7 cellular contexts compared by ENCODE assay signal in genomic region chr10:2106641-2107040, GRCh38.
"Had no signal": no experiment of that assay in that cellular context is flagged by ENCODE, and none has a peak within 500 bp of the region (broad histone marks: within the 10 kb centered on the region; RNA-seq: fewer than 3 reads in every experiment).

No MANE protein-coding gene starts in this region.

- DNase-seq: GM23248, GOT3, H7, HFFc6 had no signal

- H3K36me3 ChIP-seq: HAP-1 had no signal

- H3K9ac ChIP-seq: GM23248 had no signal

- H3K27ac ChIP-seq: GM23248, HL-60 had no signal

- H3K9me3 ChIP-seq: HAP-1 had no signal

- H3K4me1 ChIP-seq: HAP-1 had no signal

- H3K4me3 ChIP-seq: GM23248, HAP-1 had no signal

- FAIRE-seq: HepG2 had no signal

- H2AFZ ChIP-seq: GM23248 had no signal
